Comparison of ENCODE assay signal across 22 cellular contexts in genomic region chr3:117473981-117474563, GRCh38.
A peak's percentile ranks its signal among the peaks of the same experiment; 100 is the strongest.
DNase-seq lines count a peak whose midpoint lies in the region; ATAC-seq and TF ChIP-seq lines count a peak whose summit lies in the region.
"Had no signal": no experiment of that assay in that cellular context is flagged by ENCODE, and none has a peak within 500 bp of the region (broad histone marks: within the 10 kb centered on the region; RNA-seq: fewer than 3 reads in every experiment).

No MANE protein-coding gene starts in this region.

- H3K27ac Mint-ChIP-seq in GM23338 (no peak overlapping the region), neural progenitor cell (no peak overlapping the region)
- no peak overlapping the region for H3K27ac Mint-ChIP-seq in CD8-positive, alpha-beta T cell
- H3K27ac Mint-ChIP-seq: activated CD4-positive, alpha-beta T cell treated with anti-CD3 and anti-CD28 coated beads for 36 hours; activated naive CD8-positive, alpha-beta T cell; CD14-positive monocyte; stimulated activated memory B cell treated with anti-CD40 and anti-IgM and Interleukin-4, amounts not matched to agents 10 μg/mL and 1 μg/mL and 100 μg/mL, for 72 hours had no signal

- DNase-seq in GM23338 (ENCODE audit: low spot score) (peak; percentile 17), NCI-H1930 (lab: John Stamatoyannopoulos, UW) (peak; percentile 13 to 44), NCI-H69 (lab: John Stamatoyannopoulos, UW) (peak; percentile 81), neural progenitor cell (ENCODE audit: low spot score) (peak; percentile 38), head of caudate nucleus (no peak), heart right ventricle (no peak), putamen (ENCODE audit: low spot score) (no peak)
- no peak for DNase-seq in CD8-positive, alpha-beta T cell
- DNase-seq: activated CD4-positive, alpha-beta T cell treated with anti-CD3 and anti-CD28 coated beads for 36 hours; DMS 273 treated with DMSO at 0.1 percent for 48 hours; NCI-H2171 treated with DMSO at 0.1 percent for 48 hours; NK-92 treated with Interleukin-12 subunit alpha and Interleukin-12 subunit beta, amount 100 ng/mL, for 24 hours; psoas muscle; stimulated activated CD4-positive, alpha-beta T cell treated with anti-CD3 and anti-CD28 coated beads, Interleukin-1b, Interleukin-23, amount 100 ng/mL, for 48 hours; T-helper 1 cell; uterus had no signal

- H3K4me3 ChIP-seq in GM23338 = no peak overlapping the region
- H3K4me3 ChIP-seq in neural progenitor cell = no peak overlapping the region
- no peak overlapping the region for H3K4me3 ChIP-seq in CD8-positive, alpha-beta T cell (ENCODE audit: low read depth, low read length)
- no peak overlapping the region for H3K4me3 ChIP-seq in heart right ventricle
- H3K4me3 ChIP-seq: mucosa of descending colon, psoas muscle, SJSA1, uterus had no signal

- TF ChIP-seq CTCF in GM23338 (conservative IDR thresholded peaks at IDR 0.05; ENCODE audit: low read depth in 2 of 2) = no peak
- TF ChIP-seq CTCF in neural progenitor cell (IDR thresholded peaks at IDR 0.05) = no peak
- no peak for TF ChIP-seq CTCF in CD8-positive, alpha-beta T cell (IDR thresholded peaks at IDR 0.05)
- TF ChIP-seq CTCF in heart right ventricle (IDR thresholded peaks at IDR 0.05) = no peak

- POLR2A ChIA-PET in CD8-positive, alpha-beta T cell (lab: Charles Lee) = no interaction called here

- intact Hi-C loops in CD8-positive, alpha-beta T cell (cut with DNase I, micrococcal nuclease) = no loop called here
- intact Hi-C loops in head of caudate nucleus (cut with DNase I) = no loop called here
- intact Hi-C loops in heart right ventricle (cut with DNase I) = no loop called here

- H3K4me2 ChIP-seq in GM23338 (no peak overlapping the region), neural progenitor cell (no peak overlapping the region)
- H3K4me2 ChIP-seq: KMS-11 had no signal

- H3K36me3 ChIP-seq in GM23338 (ENCODE audit: insufficient read depth) (no peaks in the 10 kb centered on the region), neural progenitor cell (no peaks in the 10 kb centered on the region), heart right ventricle (no peaks in the 10 kb centered on the region)
- H3K36me3 ChIP-seq in CD8-positive, alpha-beta T cell (ENCODE audit: insufficient read depth, low read length) = no peaks in the 10 kb centered on the region
- H3K36me3 ChIP-seq: SJSA1, uterus had no signal

- H3K27ac ChIP-seq in GM23338 (ENCODE audit: low read depth) (no peak overlapping the region), neural progenitor cell (no peak overlapping the region), heart right ventricle (no peak overlapping the region)
- no peak overlapping the region for H3K27ac ChIP-seq in CD8-positive, alpha-beta T cell (ENCODE audit: low read depth, low read length)
- H3K27ac ChIP-seq: KMS-11, psoas muscle, SJSA1, uterus had no signal

- 58 to 61% methylated on average over 8 of the region's 8 CpGs for WGBS in heart right ventricle, 2 donors

- no peaks in the 10 kb centered on the region for H3K79me2 ChIP-seq in GM23338 (replicated peaks; ENCODE audit: insufficient read depth)
- no peaks in the 10 kb centered on the region for H3K79me2 ChIP-seq in neural progenitor cell (ENCODE audit: low read depth)

- no peaks in the 10 kb centered on the region for H3K36me3 Mint-ChIP-seq in GM23338 (ENCODE audit: low read depth)
- no peaks in the 10 kb centered on the region for H3K36me3 Mint-ChIP-seq in neural progenitor cell
- H3K36me3 Mint-ChIP-seq in CD8-positive, alpha-beta T cell = no peaks in the 10 kb centered on the region
- H3K36me3 Mint-ChIP-seq: activated naive CD8-positive, alpha-beta T cell; CD14-positive monocyte; stimulated activated memory B cell treated with anti-CD40 and anti-IgM and Interleukin-4, amounts not matched to agents 10 μg/mL and 1 μg/mL and 100 μg/mL, for 72 hours had no signal

- H3K4me3 Mint-ChIP-seq in GM23338 (no peak overlapping the region), neural progenitor cell (no peak overlapping the region)
- no peak overlapping the region for H3K4me3 Mint-ChIP-seq in CD8-positive, alpha-beta T cell
- H3K4me3 Mint-ChIP-seq: activated CD4-positive, alpha-beta T cell treated with anti-CD3 and anti-CD28 coated beads for 36 hours; activated naive CD8-positive, alpha-beta T cell; CD14-positive monocyte; stimulated activated memory B cell treated with anti-CD40 and anti-IgM and Interleukin-4, amounts not matched to agents 10 μg/mL and 1 μg/mL and 100 μg/mL, for 72 hours had no signal

- H2AFZ ChIP-seq in GM23338 = peak overlapping the region; percentile 30
- no peak overlapping the region for H2AFZ ChIP-seq in neural progenitor cell (replicated peaks)

- H3F3A ChIP-seq in GM23338 (replicated peaks; ENCODE audit: low read depth) (no peaks in the 10 kb centered on the region), neural progenitor cell (ENCODE audit: low read depth) (no peaks in the 10 kb centered on the region)

- H3K27me3 Mint-ChIP-seq in GM23338 (ENCODE audit: insufficient read depth, low read depth, poor library complexity) = no peaks in the 10 kb centered on the region
- no peaks in the 10 kb centered on the region for H3K27me3 Mint-ChIP-seq in neural progenitor cell (ENCODE audit: insufficient read depth, low read depth)
- no peaks in the 10 kb centered on the region for H3K27me3 Mint-ChIP-seq in CD8-positive, alpha-beta T cell (ENCODE audit: low read depth)
- H3K27me3 Mint-ChIP-seq: activated CD4-positive, alpha-beta T cell treated with anti-CD3 and anti-CD28 coated beads for 36 hours; activated naive CD8-positive, alpha-beta T cell; stimulated activated memory B cell treated with anti-CD40 and anti-IgM and Interleukin-4, amounts not matched to agents 10 μg/mL and 1 μg/mL and 100 μg/mL, for 72 hours had no signal

- peaks cover 9% of the 10 kb centered on the region; the same call in 1 of the 2 replicates for H3K4me1 ChIP-seq in GM23338 (ENCODE audit: insufficient read depth)
- peaks cover 7% of the 10 kb centered on the region for H3K4me1 ChIP-seq in neural progenitor cell
- no peaks in the 10 kb centered on the region for H3K4me1 ChIP-seq in CD8-positive, alpha-beta T cell (ENCODE audit: insufficient read depth, low read length)
- H3K4me1 ChIP-seq in heart right ventricle = no peaks in the 10 kb centered on the region
- H3K4me1 ChIP-seq: psoas muscle, SJSA1, uterus had no signal

- no peaks in the 10 kb centered on the region for H3K9me3 ChIP-seq in neural progenitor cell (ENCODE audit: low read depth)
- H3K9me3 ChIP-seq in CD8-positive, alpha-beta T cell (ENCODE audit: low read length) = no peaks in the 10 kb centered on the region
- H3K9me3 ChIP-seq in heart right ventricle = no peaks in the 10 kb centered on the region
- H3K9me3 ChIP-seq: mucosa of descending colon, psoas muscle, SJSA1, uterus had no signal

- peaks cover 9% of the 10 kb centered on the region; the same call in 2 of the 3 replicates for H3K4me1 Mint-ChIP-seq in GM23338
- no peaks in the 10 kb centered on the region for H3K4me1 Mint-ChIP-seq in neural progenitor cell
- no peaks in the 10 kb centered on the region for H3K4me1 Mint-ChIP-seq in CD8-positive, alpha-beta T cell (ENCODE audit: low read depth)
- H3K4me1 Mint-ChIP-seq: activated CD4-positive, alpha-beta T cell treated with anti-CD3 and anti-CD28 coated beads for 36 hours; stimulated activated memory B cell treated with anti-CD40 and anti-IgM and Interleukin-4, amounts not matched to agents 10 μg/mL and 1 μg/mL and 100 μg/mL, for 72 hours had no signal

- H4K20me1 ChIP-seq in GM23338 (replicated peaks; ENCODE audit: insufficient read depth) (no peaks in the 10 kb centered on the region), neural progenitor cell (ENCODE audit: low read depth) (no peaks in the 10 kb centered on the region)

- peak; percentile 44; the same call in 2 of the 3 replicates for ATAC-seq in GM23338
- no peak for ATAC-seq in CD8-positive, alpha-beta T cell
- ATAC-seq in heart right ventricle = no peak
- ATAC-seq: activated CD4-positive, alpha-beta T cell treated with anti-CD3 and anti-CD28 coated beads for 36 hours; mucosa of descending colon; psoas muscle; stimulated activated memory B cell treated with anti-CD40 and anti-IgM and Interleukin-4, amounts not matched to agents 10 μg/mL and 1 μg/mL and 100 μg/mL, for 72 hours had no signal

- H3K9ac ChIP-seq in neural progenitor cell = no peak overlapping the region
- H3K9ac ChIP-seq: KMS-11 had no signal

- peaks cover 10% of the 10 kb centered on the region; the same call in 1 of the 2 replicates for H3K9me2 ChIP-seq in GM23338 (ENCODE audit: insufficient read depth)

- CTCF ChIA-PET in CD8-positive, alpha-beta T cell (lab: Charles Lee) = no interaction called here

- H3K9me3 Mint-ChIP-seq in GM23338 (no peaks in the 10 kb centered on the region), neural progenitor cell (no peaks in the 10 kb centered on the region)
- H3K9me3 Mint-ChIP-seq in CD8-positive, alpha-beta T cell = peaks cover 2% of the 10 kb centered on the region
- H3K9me3 Mint-ChIP-seq: stimulated activated memory B cell treated with anti-CD40 and anti-IgM and Interleukin-4, amounts not matched to agents 10 μg/mL and 1 μg/mL and 100 μg/mL, for 72 hours had no signal

- H3K27me3 ChIP-seq in GM23338 (ENCODE audit: insufficient read depth) (no peaks in the 10 kb centered on the region), neural progenitor cell (no peaks in the 10 kb centered on the region), heart right ventricle (no peaks in the 10 kb centered on the region)
- H3K27me3 ChIP-seq in CD8-positive, alpha-beta T cell (ENCODE audit: insufficient read depth, low read length) = no peaks in the 10 kb centered on the region
- H3K27me3 ChIP-seq: uterus had no signal

TF ChIP-seq in GM23338, 12 proteins besides CTCF, POLR2A, EP300 and RAD21:
- TF ChIP-seq POLR2AphosphoS5 (IDR thresholded peaks at IDR 0.05; ENCODE audit: low read depth) (no peak), JUNB (IDR thresholded peaks at IDR 0.05; ENCODE audit: unreplicated experiment) (no peak), ETS1 (IDR thresholded peaks at IDR 0.05) (no peak), ZNF114 (CRISPR knock-in tag; IDR thresholded peaks at IDR 0.05) (no peak), EZH2 (IDR thresholded peaks at IDR 0.05; ENCODE audit: low read depth, unreplicated experiment) (no peak), NANOG (IDR thresholded peaks at IDR 0.05; ENCODE audit: borderline replicate concordance) (no peak)

Comparison
In these comparisons a context has a peak if more than half of its experiments do, and no peak if none do; other contexts are left out.
1. DNase-seq: peak in GM23338 (single experiment), NCI-H1930 (2 of 2), NCI-H69 (single experiment) and neural progenitor cell (single experiment); none in CD8-positive, alpha-beta T cell (0 of 7), head of caudate nucleus (0 of 42), heart right ventricle (0 of 2) and putamen (single experiment).